19 cellular contexts compared by ENCODE assay signal in genomic region chr2:46612675-46613074, GRCh38. TPM values are rescaled to one million over a fixed set of nuclear protein-coding genes. Genes with fewer than 3 reads are reported as not detected.
DNase-seq lines count a peak whose midpoint lies in the region; ATAC-seq, FAIRE-seq and TF ChIP-seq lines count a peak whose summit lies in the region.
"Had no signal": no experiment of that assay in that cellular context is flagged by ENCODE, and none has a peak within 500 bp of the region (broad histone marks: within the 10 kb centered on the region; RNA-seq: fewer than 3 reads in every experiment).

No MANE protein-coding gene starts in this region.

- H3K4me2 ChIP-seq in HepG2 (ENCODE audit: low read depth, low read length) (no peak overlapping the region), Loucy (ENCODE audit: low read depth, low read length, poor library complexity, severe bottlenecking) (peak overlapping the region; percentile 50), K562 (ENCODE audit: insufficient read depth, low read length) (no peak overlapping the region)
- H3K4me2 ChIP-seq: GM23338 had no signal

- no peak for TF ChIP-seq CTCF in HepG2 (CRISPR knock-in tag; IDR thresholded peaks at IDR 0.05)
- no peak for TF ChIP-seq CTCF in right lobe of liver (IDR thresholded peaks at IDR 0.05)
- no peak for TF ChIP-seq CTCF in Loucy (conservative IDR thresholded peaks at IDR 0.05; ENCODE audit: low read length)
- TF ChIP-seq CTCF in K562 (IDR thresholded peaks at IDR 0.05 in 2 of 3, conservative IDR thresholded peaks at IDR 0.05 in 1 of 3; ENCODE audit: insufficient read depth in 2 of 3, low read depth in 1 of 3, low read length in 3 of 3) = no peak
- TF ChIP-seq CTCF in esophagus muscularis mucosa (IDR thresholded peaks at IDR 0.05) = no peak

- no peak overlapping the region for H3K27ac ChIP-seq in HepG2 (ENCODE audit: extremely low read length, insufficient read depth, low read length)
- H3K27ac ChIP-seq in right lobe of liver = no peak overlapping the region
- no peak overlapping the region for H3K27ac ChIP-seq in K562 (ENCODE audit: extremely low read depth, low read depth, low read length)
- H3K27ac ChIP-seq in esophagus muscularis mucosa (replicated peaks in 1 of 4) = no peak overlapping the region

- TF ChIP-seq RAD21 in HepG2 (CRISPR knock-in tag; IDR thresholded peaks at IDR 0.05) (no peak), K562 (CRISPR knock-in tag; conservative IDR thresholded peaks at IDR 0.05 in 1 of 2, IDR thresholded peaks at IDR 0.05 in 1 of 2) (no peak)

- DNase-seq in HepG2 (ENCODE audit: low spot score) (no peak), right lobe of liver (no peak), K562 (ENCODE audit: extremely low read depth in 1 of 4, low spot score in 3 of 4) (no peak), esophagus muscularis mucosa (ENCODE audit: extremely low spot score) (no peak)
- no peak for DNase-seq in activated effector memory CD4-positive, alpha-beta T cell treated with anti-CD3 and anti-CD28 coated beads, Interleukin-2, amount 50 U/mL, for 16 hours
- DNase-seq: 8988T; C1 segment of cervical spinal cord; Calu3; CD4-positive, alpha-beta memory T cell; COR-L47; DMS53; DMS79 treated with DMSO at 0.1 percent for 48 hours; GF-D8; H9 had no signal

- peaks cover 23% of the 10 kb centered on the region for H3K4me1 ChIP-seq in HepG2 (ENCODE audit: insufficient read depth, low read length)
- H3K4me1 ChIP-seq in right lobe of liver = peaks cover 0 to 2% (median under 1%) of the 10 kb centered on the region in 4 donors
- H3K4me1 ChIP-seq in Loucy (ENCODE audit: insufficient read depth, low read length, poor library complexity, severe bottlenecking) = peaks cover 42% of the 10 kb centered on the region
- H3K4me1 ChIP-seq in K562 (replicated peaks in 1 of 2; ENCODE audit: control insufficient read depth in 2 of 2, insufficient read depth in 2 of 2, low read length in 2 of 2) = peaks cover 7 to 12% of the 10 kb centered on the region in 2 experiments; a peak in 3 of 5 replicates
- H3K4me1 ChIP-seq in esophagus muscularis mucosa = peaks cover 3 to 19% (median 14%) of the 10 kb centered on the region in 4 donors

- H3K9me3 ChIP-seq in HepG2 (ENCODE audit: low read length) = no peaks in the 10 kb centered on the region
- no peaks in the 10 kb centered on the region for H3K9me3 ChIP-seq in right lobe of liver
- H3K9me3 ChIP-seq in Loucy (ENCODE audit: insufficient read depth, low read depth, low read length) = peaks cover 3% of the 10 kb centered on the region; the same call in 1 of the 2 replicates
- H3K9me3 ChIP-seq in K562 (replicated peaks; ENCODE audit: control insufficient read depth, insufficient read depth, low read depth, low read length) = no peaks in the 10 kb centered on the region
- no peaks in the 10 kb centered on the region for H3K9me3 ChIP-seq in esophagus muscularis mucosa

- ATAC-seq in HepG2 = no peak
- no peak for ATAC-seq in right lobe of liver
- no peak for ATAC-seq in K562
- ATAC-seq: GM23338, HCT116 had no signal

- no TSS peak for BruUV-seq in HepG2 (replicated peaks; lab: Mats Ljungman, UMichigan)
- no TSS peak for BruUV-seq in K562 (replicated peaks; lab: Mats Ljungman, UMichigan)

- no peaks in the 10 kb centered on the region for H3K9me2 ChIP-seq in Loucy (replicated peaks; ENCODE audit: low read depth, low read length)

- peaks cover 29% of the 10 kb centered on the region for H3K79me2 ChIP-seq in HepG2 (ENCODE audit: insufficient read depth, low read length)
- H3K79me2 ChIP-seq in Loucy (ENCODE audit: insufficient read depth, low read length) = peaks cover 39% of the 10 kb centered on the region
- H3K79me2 ChIP-seq in K562 (ENCODE audit: control insufficient read depth, insufficient read depth, low read length) = peaks cover 31% of the 10 kb centered on the region

- H3K4me3 ChIP-seq in HepG2 (replicated peaks in 1 of 3; ENCODE audit: insufficient read depth in 1 of 3, low read depth in 2 of 3, low read length in 3 of 3) = no peak overlapping the region
- no peak overlapping the region for H3K4me3 ChIP-seq in right lobe of liver
- H3K4me3 ChIP-seq in Loucy (ENCODE audit: low read length, poor library complexity, severe bottlenecking) = no peak overlapping the region
- H3K4me3 ChIP-seq in K562 = no peak overlapping the region
- no peak overlapping the region for H3K4me3 ChIP-seq in esophagus muscularis mucosa
- H3K4me3 ChIP-seq: GM23338 had no signal

- FAIRE-seq in HepG2 (lab: Jason Lieb, UNC) (no peak), K562 (lab: Jason Lieb, UNC) (no peak)
- FAIRE-seq: GM12891, GM18507 had no signal

- H2AFZ ChIP-seq in HepG2 (ENCODE audit: low read length) (no peak overlapping the region), Loucy (ENCODE audit: low read length) (no peak overlapping the region), K562 (ENCODE audit: low read depth, low read length) (no peak overlapping the region)
- H2AFZ ChIP-seq: GM23338 had no signal

- TF ChIP-seq EP300 in HepG2 (IDR thresholded peaks at IDR 0.05; ENCODE audit: low read depth in 2 of 2, low read length in 2 of 2) (no peak), HepG2 (CRISPR knock-in tag; IDR thresholded peaks at IDR 0.05; ENCODE audit: borderline replicate concordance) (no peak), K562 (IDR thresholded peaks at IDR 0.05; ENCODE audit: low read length) (no peak), esophagus muscularis mucosa (IDR thresholded peaks at IDR 0.05) (no peak)

- POLR2A ChIA-PET in HepG2 (lab: Yijun Ruan, JAX) (no interaction called here), K562 (lab: Yijun Ruan, JAX) (no interaction called here)

- H3K27me3 ChIP-seq in HepG2 (ENCODE audit: control insufficient read depth in 1 of 2, insufficient read depth in 2 of 2, low read length in 2 of 2) = no peaks in the 10 kb centered on the region; a peak in 1 of 5 replicates
- no peaks in the 10 kb centered on the region for H3K27me3 ChIP-seq in right lobe of liver
- no peaks in the 10 kb centered on the region for H3K27me3 ChIP-seq in Loucy (ENCODE audit: insufficient read depth, low read length, poor library complexity, severe bottlenecking)
- H3K27me3 ChIP-seq in K562 (ENCODE audit: control insufficient read depth in 2 of 2, insufficient read depth in 2 of 2, low read length in 2 of 2) = no peaks in the 10 kb centered on the region
- H3K27me3 ChIP-seq in esophagus muscularis mucosa = no peaks in the 10 kb centered on the region

- peaks cover 0 to 5% of the 10 kb centered on the region in 2 experiments; a peak in 2 of 5 replicates for H3K36me3 ChIP-seq in HepG2 (replicated peaks in 1 of 2; ENCODE audit: control insufficient read depth in 1 of 2, insufficient read depth in 2 of 2, low read length in 2 of 2)
- H3K36me3 ChIP-seq in right lobe of liver = no peaks in the 10 kb centered on the region
- H3K36me3 ChIP-seq in Loucy (ENCODE audit: insufficient read depth, low read length) = peaks cover 3% of the 10 kb centered on the region; the same call in 1 of the 2 replicates
- peaks cover 3% of the 10 kb centered on the region; the same call in 1 of the 3 replicates for H3K36me3 ChIP-seq in K562 (ENCODE audit: control insufficient read depth, insufficient read depth, low read length)
- H3K36me3 ChIP-seq in esophagus muscularis mucosa = peaks cover 0 to 16% (median 0%) of the 10 kb centered on the region in 4 donors

- intact Hi-C loops in HepG2 (cut with micrococcal nuclease; ENCODE audit: unreplicated experiment) (no loop called here), right lobe of liver (cut with DNase I) (no loop called here), K562 (cut with micrococcal nuclease) (no loop called here), esophagus muscularis mucosa (cut with DNase I) (no loop called here)

- no peaks in the 10 kb centered on the region for H3F3A ChIP-seq in Loucy (ENCODE audit: low read depth)

- no peaks in the 10 kb centered on the region for H3K9me1 ChIP-seq in K562 (ENCODE audit: control insufficient read depth, insufficient read depth, low read length)

- 98% methylated on average over 1 of the region's 1 CpG for WGBS in HepG2 (ENCODE audit: low lambda C conversion rate)
- WGBS in right lobe of liver (ENCODE audit: insufficient coverage, low coverage, low lambda C conversion rate, missing lambda C conversion rate) = 87% methylated on average over 1 of the region's 1 CpG
- WGBS in K562 (ENCODE audit: insufficient coverage, low coverage, missing lambda C conversion rate) = 87% methylated on average over 1 of the region's 1 CpG
- 86% methylated on average over 1 of the region's 1 CpG for WGBS in esophagus muscularis mucosa

- TF ChIP-seq POLR2A in HepG2 (IDR thresholded peaks at IDR 0.05; ENCODE audit: insufficient read depth in 1 of 2, low read depth in 2 of 2, low read length in 2 of 2) (no peak), right lobe of liver (IDR thresholded peaks at IDR 0.05) (no peak), K562 (conservative IDR thresholded peaks at IDR 0.05) (no peak), esophagus muscularis mucosa (IDR thresholded peaks at IDR 0.05; ENCODE audit: low read depth) (no peak)

- H4K20me1 ChIP-seq in HepG2 (ENCODE audit: insufficient read depth, low read length) (no peaks in the 10 kb centered on the region), Loucy (ENCODE audit: insufficient read depth, low read length, poor library complexity, severe bottlenecking) (peaks cover 5% of the 10 kb centered on the region), K562 (replicated peaks; ENCODE audit: control insufficient read depth, insufficient read depth, low read length) (no peaks in the 10 kb centered on the region)

- CTCF ChIA-PET in HepG2 (lab: Yijun Ruan, JAX; ENCODE audit: low intra/inter-chr PET ratio, low total read pairs) (no interaction called here), K562 (lab: Yijun Ruan, JAX; ENCODE audit: low intra/inter-chr PET ratio) (no interaction called here)

- H3K9ac ChIP-seq in HepG2 (ENCODE audit: insufficient read depth, low read depth, low read length) (no peak overlapping the region), Loucy (ENCODE audit: low read depth, low read length, poor library complexity, severe bottlenecking) (no peak overlapping the region), K562 (ENCODE audit: insufficient read depth in 1 of 2, low read depth in 2 of 2, low read length in 2 of 2) (no peak overlapping the region)

- in situ Hi-C loops in HepG2 (cut with HindIII; ENCODE audit: extremely low pct_ligation_motif_present, low pct_unique_long_range_greater_than_20kb) = no loop called here
- in situ Hi-C loops in K562 (cut with MboI) = no loop called here

RNA-seq across cellular contexts. Expression of gene PIGF, which starts 4.2 kb away (rescaled TPM):
- 37.8 and 53.2 TPM in 2 replicates for total RNA-seq in HepG2 (2016; rRNA removed; fragmentation: Illumina TruSeq; extraction: Trizol)
- 38.8 and 39.9 TPM in 2 replicates for total RNA-seq in HepG2 (2016; cell fraction: cytosol; rRNA removed; fragmentation: Illumina TruSeq; extraction: Trizol; ENCODE audit: low read depth)
- 36.4 and 55.8 TPM in 2 replicates for total RNA-seq in HepG2 (2016; cell fraction: insoluble cytoplasmic fraction; rRNA removed; fragmentation: Illumina TruSeq; extraction: Trizol)
- total RNA-seq in HepG2 (2016; cell fraction: membrane; rRNA removed; fragmentation: Illumina TruSeq; extraction: Trizol) = 48.7 and 54.0 TPM in 2 replicates
- total RNA-seq in HepG2 (2016; cell fraction: nucleus; rRNA removed; fragmentation: Illumina TruSeq; extraction: Trizol) = 73.3 and 84.2 TPM in 2 replicates
- polyA plus RNA-seq in HepG2 (2011; rRNA removed) = 73.6 and 90.2 TPM in 2 replicates
- 29.3 and 45.8 TPM in 2 replicates for polyA plus RNA-seq in HepG2 (2011; cell fraction: cytosol; rRNA removed)
- polyA plus RNA-seq in HepG2 (2011; cell fraction: nucleus; rRNA removed) = 33.9 and 45.5 TPM in 2 replicates
- polyA plus RNA-seq in HepG2 (2012) = 47.8 and 64.6 TPM in 2 replicates
- 49.0 and 67.5 TPM in 2 replicates for polyA plus RNA-seq in HepG2 (2016; cell fraction: cytosol; fragmentation: Illumina TruSeq; extraction: Trizol; ENCODE audit: low read depth)
- 39.6 and 42.5 TPM in 2 replicates for polyA plus RNA-seq in HepG2 (2016; cell fraction: insoluble cytoplasmic fraction; fragmentation: Illumina TruSeq; extraction: Trizol; ENCODE audit: low read depth)
- polyA plus RNA-seq in HepG2 (2016; cell fraction: membrane; fragmentation: Illumina TruSeq; extraction: Trizol; ENCODE audit: low read depth) = 52.4 and 65.1 TPM in 2 replicates
- polyA plus RNA-seq in HepG2 (2016; cell fraction: nucleus; fragmentation: Illumina TruSeq; extraction: Trizol; ENCODE audit: insufficient read depth, low read depth) = 97.0 and 101 TPM in 2 replicates
- 10.2 and 29.3 TPM in 2 replicates for polyA minus RNA-seq in HepG2 (2011; rRNA and poly(A)+ RNA removed; ENCODE audit: low replicate concordance)
- polyA minus RNA-seq in HepG2 (2011; cell fraction: cytosol; rRNA and poly(A)+ RNA removed) = 19.8 and 25.3 TPM in 2 replicates
- polyA minus RNA-seq in HepG2 (2011; cell fraction: nucleus; rRNA and poly(A)+ RNA removed) = 99.8 and 108 TPM in 2 replicates
- 10 to 100 TPM in 3 of 6 experiments, 1 to 10 TPM in 3; 8.4 to 12.1 (median 10.0) TPM for total RNA-seq in right lobe of liver
- total RNA-seq in K562 (2011; cell fraction: chromatin; rRNA removed; ENCODE audit: low replicate concordance) = 38.1 and 70.8 TPM in 2 replicates
- 27.5 and 34.0 TPM in 2 replicates for total RNA-seq in K562 (2011; cell fraction: nucleolus; rRNA removed)
- 49.3 and 65.3 TPM in 2 replicates for total RNA-seq in K562 (2011; cell fraction: nucleoplasm; rRNA removed)
- total RNA-seq in K562 (2014; rRNA removed) = 10.9 and 14.0 TPM in 2 replicates
- total RNA-seq in K562 (2014; rRNA removed; fragmentation: Illumina TruSeq; extraction: Trizol) = 27.1 and 28.9 TPM in 2 replicates
- 16.9 and 17.3 TPM in 2 replicates for total RNA-seq in K562 (2015; rRNA removed; fragmentation: Illumina TruSeq; extraction: Trizol)
- total RNA-seq in K562 (2021) = 22.9 TPM in 2 replicates
- polyA plus RNA-seq in K562 (2011; rRNA removed) = 74.6 and 77.6 TPM in 2 replicates
- 13.9 and 37.9 TPM in 2 replicates for polyA plus RNA-seq in K562 (2011; cell fraction: cytosol; rRNA removed)
- polyA plus RNA-seq in K562 (2011; cell fraction: nucleus; rRNA removed) = 37.5 and 52.6 TPM in 2 replicates
- 23.5 and 26.5 TPM in 2 replicates for polyA plus RNA-seq in K562 (2012)
- polyA plus RNA-seq in K562 (2014; fragmentation: Illumina TruSeq; extraction: Trizol) = 23.5 and 24.2 TPM in 2 replicates
- polyA plus RNA-seq in K562 (2014; fragmentation: Nextera tagmentation; extraction: Ambion mirVana) = 10 to 100 TPM; 82.3 to 83.9 TPM
- 21.9 and 33.0 TPM in 2 replicates for polyA plus RNA-seq in K562 (2014; rRNA removed)
- polyA minus RNA-seq in K562 (2011; rRNA and poly(A)+ RNA removed) = 36.3 and 37.4 TPM in 2 replicates
- polyA minus RNA-seq in K562 (2011; cell fraction: cytosol; rRNA and poly(A)+ RNA removed) = 12.1 and 13.9 TPM in 2 replicates
- 37.8 and 57.2 TPM in 2 replicates for polyA minus RNA-seq in K562 (2011; cell fraction: nucleus; rRNA and poly(A)+ RNA removed)
- total RNA-seq in esophagus muscularis mucosa = 1 to 10 TPM; 5.2 to 8.3 (median 6.4) TPM

RNA-seq across cellular contexts. Expression of gene CRIPT, which starts 4.3 kb away (rescaled TPM):
- 20.1 and 27.7 TPM in 2 replicates for total RNA-seq in HepG2 (2016; rRNA removed; fragmentation: Illumina TruSeq; extraction: Trizol)
- total RNA-seq in HepG2 (2016; cell fraction: cytosol; rRNA removed; fragmentation: Illumina TruSeq; extraction: Trizol; ENCODE audit: low read depth) = 7.2 and 8.6 TPM in 2 replicates
- total RNA-seq in HepG2 (2016; cell fraction: insoluble cytoplasmic fraction; rRNA removed; fragmentation: Illumina TruSeq; extraction: Trizol) = 21.8 and 30.2 TPM in 2 replicates
- 11.7 and 13.1 TPM in 2 replicates for total RNA-seq in HepG2 (2016; cell fraction: membrane; rRNA removed; fragmentation: Illumina TruSeq; extraction: Trizol)
- 11.9 and 12.5 TPM in 2 replicates for total RNA-seq in HepG2 (2016; cell fraction: nucleus; rRNA removed; fragmentation: Illumina TruSeq; extraction: Trizol)
- polyA plus RNA-seq in HepG2 (2011; rRNA removed) = 7.1 and 10.7 TPM in 2 replicates
- polyA plus RNA-seq in HepG2 (2011; cell fraction: cytosol; rRNA removed) = 2.9 and 5.3 TPM in 2 replicates
- 3.3 and 4.4 TPM in 2 replicates for polyA plus RNA-seq in HepG2 (2011; cell fraction: nucleus; rRNA removed)
- polyA plus RNA-seq in HepG2 (2012) = 19.6 and 22.5 TPM in 2 replicates
- 7.6 and 8.0 TPM in 2 replicates for polyA plus RNA-seq in HepG2 (2016; cell fraction: cytosol; fragmentation: Illumina TruSeq; extraction: Trizol; ENCODE audit: low read depth)
- 28.7 and 29.0 TPM in 2 replicates for polyA plus RNA-seq in HepG2 (2016; cell fraction: insoluble cytoplasmic fraction; fragmentation: Illumina TruSeq; extraction: Trizol; ENCODE audit: low read depth)
- 9.3 TPM in 2 replicates for polyA plus RNA-seq in HepG2 (2016; cell fraction: membrane; fragmentation: Illumina TruSeq; extraction: Trizol; ENCODE audit: low read depth)
- 11.8 and 12.8 TPM in 2 replicates for polyA plus RNA-seq in HepG2 (2016; cell fraction: nucleus; fragmentation: Illumina TruSeq; extraction: Trizol; ENCODE audit: insufficient read depth, low read depth)
- 5.7 and 6.6 TPM in 2 replicates for polyA minus RNA-seq in HepG2 (2011; rRNA and poly(A)+ RNA removed; ENCODE audit: low replicate concordance)
- polyA minus RNA-seq in HepG2 (2011; cell fraction: cytosol; rRNA and poly(A)+ RNA removed) = 8.4 and 9.8 TPM in 2 replicates
- polyA minus RNA-seq in HepG2 (2011; cell fraction: nucleus; rRNA and poly(A)+ RNA removed) = 25.0 and 26.4 TPM in 2 replicates
- 1 to 10 TPM; 5.2 to 9.7 (median 7.0) TPM for total RNA-seq in right lobe of liver
- 5.1 and 13.1 TPM in 2 replicates for total RNA-seq in K562 (2011; cell fraction: chromatin; rRNA removed; ENCODE audit: low replicate concordance)
- 2.9 and 3.3 TPM in 2 replicates for total RNA-seq in K562 (2011; cell fraction: nucleolus; rRNA removed)
- 8.1 and 16.0 TPM in 2 replicates for total RNA-seq in K562 (2011; cell fraction: nucleoplasm; rRNA removed)
- total RNA-seq in K562 (2014; rRNA removed) = 5.6 and 6.9 TPM in 2 replicates
- total RNA-seq in K562 (2014; rRNA removed; fragmentation: Illumina TruSeq; extraction: Trizol) = 15.7 and 17.5 TPM in 2 replicates
- 8.3 and 10.5 TPM in 2 replicates for total RNA-seq in K562 (2015; rRNA removed; fragmentation: Illumina TruSeq; extraction: Trizol)
- 11.6 and 12.0 TPM in 2 replicates for total RNA-seq in K562 (2021)
- 9.7 and 13.6 TPM in 2 replicates for polyA plus RNA-seq in K562 (2011; rRNA removed)
- 1.6 and 4.8 TPM in 2 replicates for polyA plus RNA-seq in K562 (2011; cell fraction: cytosol; rRNA removed)
- 1.6 and 2.6 TPM in 2 replicates for polyA plus RNA-seq in K562 (2011; cell fraction: nucleus; rRNA removed)
- 12.3 and 19.7 TPM in 2 replicates for polyA plus RNA-seq in K562 (2012)
- polyA plus RNA-seq in K562 (2014; fragmentation: Illumina TruSeq; extraction: Trizol) = 11.9 and 12.8 TPM in 2 replicates
- polyA plus RNA-seq in K562 (2014; fragmentation: Nextera tagmentation; extraction: Ambion mirVana) = 10 to 100 TPM; 29.1 to 33.9 TPM
- 10.2 and 11.1 TPM in 2 replicates for polyA plus RNA-seq in K562 (2014; rRNA removed)
- polyA minus RNA-seq in K562 (2011; rRNA and poly(A)+ RNA removed) = 8.3 and 9.6 TPM in 2 replicates
- 2.6 and 5.5 TPM in 2 replicates for polyA minus RNA-seq in K562 (2011; cell fraction: cytosol; rRNA and poly(A)+ RNA removed)
- polyA minus RNA-seq in K562 (2011; cell fraction: nucleus; rRNA and poly(A)+ RNA removed) = 4.3 and 6.3 TPM in 2 replicates
- total RNA-seq in esophagus muscularis mucosa = 10 to 100 TPM; 13.9 to 20.7 (median 18.3) TPM

Comparison
In these comparisons a context has a peak if more than half of its experiments do, and no peak if none do; other contexts are left out.
1. Of the 241 proteins assayed by ChIP-seq in both HepG2 and K562: peak only in HepG2: none; only in K562: MAFG; in both: MAFF and MAFK; in neither: 238.